16 cellular contexts compared by ENCODE assay signal in the genomic region with DNA sequence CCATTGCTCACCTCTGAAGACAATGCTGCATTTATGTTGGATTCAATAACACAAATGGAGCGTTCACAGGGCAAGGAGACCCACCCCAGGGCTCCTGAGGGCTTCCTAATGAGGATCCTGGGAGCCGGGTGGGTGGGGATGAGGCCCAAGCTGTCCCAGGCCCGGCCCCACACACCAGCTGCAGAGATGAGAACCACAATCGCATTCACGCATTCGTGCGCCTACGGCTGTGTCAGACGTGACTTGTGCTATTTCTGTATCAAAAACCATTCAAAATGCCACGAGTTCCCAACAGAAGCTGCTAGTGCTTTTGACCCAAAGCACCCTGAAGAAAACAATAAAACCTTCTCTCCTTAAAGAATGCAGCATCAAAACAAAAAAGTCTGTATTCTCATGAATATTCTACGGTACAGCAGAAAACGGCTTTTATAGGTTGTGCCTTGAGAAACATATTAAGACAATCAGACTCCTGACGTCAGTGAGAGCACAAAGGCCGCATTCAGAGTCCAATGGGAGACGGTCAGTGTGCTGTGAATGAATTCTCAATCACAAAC.
DNase-seq lines count a peak whose midpoint lies in the region; ATAC-seq, FAIRE-seq and TF ChIP-seq lines count a peak whose summit lies in the region.
"Had no signal": no experiment of that assay in that cellular context is flagged by ENCODE, and none has a peak within 500 bp of the region (broad histone marks: within the 10 kb centered on the region; RNA-seq: fewer than 3 reads in every experiment).

No MANE protein-coding gene starts in this region.

- H3K4me1 ChIP-seq in testis = peaks cover 20% of the 10 kb centered on the region

- H3K27me3 Mint-ChIP-seq in activated naive CD4-positive, alpha-beta T cell treated with anti-CD3 and anti-CD28 coated beads, Interleukin-2, amount 50 U/mL, for 24 hours = no peaks in the 10 kb centered on the region
- no peaks in the 10 kb centered on the region for H3K27me3 Mint-ChIP-seq in activated naive CD4-positive, alpha-beta T cell treated with anti-CD3 and anti-CD28 coated beads for 36 hours (ENCODE audit: low read depth)
- H3K27me3 Mint-ChIP-seq: CD4-positive, CD25-positive, alpha-beta regulatory T cell; dendritic cell treated with granulocyte-macrophage colony-stimulating factor and Interleukin-4, amounts not matched to agents 40 ng/mL and 50 ng/mL, for 4 days had no signal

- TF ChIP-seq POLR2A in testis (IDR thresholded peaks at IDR 0.05) = no peak

- peaks cover 35% of the 10 kb centered on the region for H3K4me1 Mint-ChIP-seq in activated naive CD4-positive, alpha-beta T cell treated with anti-CD3 and anti-CD28 coated beads, Interleukin-2, amount 50 U/mL, for 24 hours
- peaks cover 13% of the 10 kb centered on the region for H3K4me1 Mint-ChIP-seq in activated naive CD4-positive, alpha-beta T cell treated with anti-CD3 and anti-CD28 coated beads for 36 hours (ENCODE audit: low read depth)

- peaks cover 5% of the 10 kb centered on the region for H3K36me3 Mint-ChIP-seq in activated naive CD4-positive, alpha-beta T cell treated with anti-CD3 and anti-CD28 coated beads, Interleukin-2, amount 50 U/mL, for 24 hours
- peaks cover 11% of the 10 kb centered on the region for H3K36me3 Mint-ChIP-seq in activated naive CD4-positive, alpha-beta T cell treated with anti-CD3 and anti-CD28 coated beads for 36 hours (ENCODE audit: low read depth)

- H3K4me3 ChIP-seq in testis = no peak overlapping the region
- H3K4me3 ChIP-seq: Peyer's patch had no signal

- no peak overlapping the region for H3K4me3 Mint-ChIP-seq in activated naive CD4-positive, alpha-beta T cell treated with anti-CD3 and anti-CD28 coated beads, Interleukin-2, amount 50 U/mL, for 24 hours
- H3K4me3 Mint-ChIP-seq in activated naive CD4-positive, alpha-beta T cell treated with anti-CD3 and anti-CD28 coated beads for 36 hours = no peak overlapping the region
- H3K4me3 Mint-ChIP-seq: CD4-positive, CD25-positive, alpha-beta regulatory T cell; dendritic cell treated with granulocyte-macrophage colony-stimulating factor and Interleukin-4, amounts not matched to agents 40 ng/mL and 50 ng/mL, for 4 days had no signal

- FAIRE-seq in RCC 7860 (lab: Jason Lieb, UNC) = no peak
- FAIRE-seq: A204.1, H54 had no signal

- intact Hi-C loops in activated naive CD4-positive, alpha-beta T cell treated with anti-CD3 and anti-CD28 coated beads for 36 hours (cut with micrococcal nuclease) = no loop called here
- intact Hi-C loops in head of caudate nucleus (cut with DNase I) (no loop called here), testis (cut with DNase I; ENCODE audit: low total_unique reads) (no loop called here)

- no peak for TF ChIP-seq CTCF in testis (IDR thresholded peaks at IDR 0.05)

- H3K27ac ChIP-seq in testis = peak overlapping the region; percentile 41 to 66
- H3K27ac ChIP-seq: Peyer's patch had no signal

- no peaks in the 10 kb centered on the region for H3K9me3 ChIP-seq in testis
- H3K9me3 ChIP-seq: Peyer's patch had no signal

- no peaks in the 10 kb centered on the region for H3K27me3 ChIP-seq in testis
- H3K27me3 ChIP-seq: Peyer's patch had no signal

- DNase-seq in activated naive CD4-positive, alpha-beta T cell treated with anti-CD3 and anti-CD28 coated beads for 36 hours = no peak
- DNase-seq in head of caudate nucleus = peak in 41 of 42 donors; percentile 52 to 90 (median 73)
- peak; percentile 53 for DNase-seq in occipital lobe (lab: John Stamatoyannopoulos, UW)
- peak; percentile 59 for DNase-seq in testis
- DNase-seq in RCC 7860 (ENCODE audit: low spot score) = no peak
- no peak for DNase-seq in NCI-H2171 (lab: John Stamatoyannopoulos, UW)
- DNase-seq: activated CD4-positive, alpha-beta T cell treated with anti-CD3 and anti-CD28 coated beads for 4 hours; activated T-cell treated with anti-CD3 and anti-CD28 coated beads, Interleukin-2, amount 50 U/mL, for 1 hour; CD4-positive, CD25-positive, alpha-beta regulatory T cell; NCI-H748 treated with DMSO at 0.1 percent for 48 hours had no signal

- peak overlapping the region; percentile 74 for H3K27ac Mint-ChIP-seq in activated naive CD4-positive, alpha-beta T cell treated with anti-CD3 and anti-CD28 coated beads, Interleukin-2, amount 50 U/mL, for 24 hours
- H3K27ac Mint-ChIP-seq in activated naive CD4-positive, alpha-beta T cell treated with anti-CD3 and anti-CD28 coated beads for 36 hours = no peak overlapping the region
- H3K27ac Mint-ChIP-seq: dendritic cell treated with granulocyte-macrophage colony-stimulating factor and Interleukin-4, amounts not matched to agents 40 ng/mL and 50 ng/mL, for 4 days had no signal

- H3K36me3 ChIP-seq in testis (ENCODE audit: low read depth, missing control alignments) = no peaks in the 10 kb centered on the region

- no peaks in the 10 kb centered on the region for H3K9me3 Mint-ChIP-seq in activated naive CD4-positive, alpha-beta T cell treated with anti-CD3 and anti-CD28 coated beads, Interleukin-2, amount 50 U/mL, for 24 hours
- H3K9me3 Mint-ChIP-seq in activated naive CD4-positive, alpha-beta T cell treated with anti-CD3 and anti-CD28 coated beads for 36 hours = no peaks in the 10 kb centered on the region
- H3K9me3 Mint-ChIP-seq: dendritic cell treated with granulocyte-macrophage colony-stimulating factor and Interleukin-4, amounts not matched to agents 40 ng/mL and 50 ng/mL, for 4 days had no signal

- CTCF ChIA-PET in activated naive CD4-positive, alpha-beta T cell treated with anti-CD3 and anti-CD28 coated beads for 36 hours (lab: Charles Lee) = no interaction called here

- no peak for ATAC-seq in HG03378 (IDR thresholded peaks at IDR 0.05; ENCODE audit: unreplicated experiment)

- 72 to 84% methylated on average over 13 to 15 of the region's 15 CpGs for WGBS in testis, 2 donors

Comparison
In these comparisons a context has a peak if more than half of its experiments do, and no peak if none do; other contexts are left out.
1. DNase-seq: peak in head of caudate nucleus (41 of 42), occipital lobe (single experiment) and testis (single experiment); none in activated naive CD4-positive, alpha-beta T cell treated with anti-CD3 and anti-CD28 coated beads for 36 hours (single experiment), RCC 7860 (single experiment) and NCI-H2171 (single experiment).